2 cellular contexts compared by ENCODE assay signal in the genomic region with DNA sequence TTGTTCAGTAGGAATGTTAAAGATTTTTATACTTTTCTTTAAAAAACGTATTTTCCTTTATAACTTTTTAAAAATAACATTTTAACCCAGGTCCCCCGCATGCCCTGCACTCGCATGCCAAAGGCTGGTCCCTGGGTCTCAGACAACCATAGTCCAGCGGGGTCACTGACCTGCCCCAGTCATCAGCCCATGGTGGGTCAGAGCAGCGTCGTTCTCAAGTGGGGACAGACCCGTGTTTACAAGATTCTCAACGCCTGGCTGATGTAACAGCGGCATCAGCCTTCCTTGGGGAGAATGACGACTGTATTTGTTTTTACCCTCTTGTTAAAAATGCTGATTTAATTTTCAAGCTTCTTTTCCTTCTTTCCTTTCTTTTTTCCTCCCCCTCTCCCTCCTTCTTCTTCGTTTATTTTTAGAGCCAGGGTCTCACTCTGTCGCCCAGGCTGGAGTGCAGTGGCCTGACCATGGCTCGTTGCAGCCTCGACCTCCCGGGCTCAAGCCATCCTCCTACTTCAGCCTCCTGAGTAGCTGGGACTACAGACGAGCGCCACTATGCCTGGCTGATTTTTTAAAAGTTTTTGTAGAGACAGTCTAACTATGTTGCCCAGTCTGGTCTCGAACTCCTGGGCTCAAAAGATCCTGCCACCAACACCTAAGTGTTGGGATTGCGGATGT.
A peak's percentile ranks its signal among the peaks of the same experiment; 100 is the strongest.
TF ChIP-seq lines count a peak whose summit lies in the region.

No MANE protein-coding gene starts in this region.

TF ChIP-seq in HCT116, 20 proteins besides CTCF, POLR2A, EP300 and RAD21 (continued from another document):
- TF ChIP-seq, protein P1, sequence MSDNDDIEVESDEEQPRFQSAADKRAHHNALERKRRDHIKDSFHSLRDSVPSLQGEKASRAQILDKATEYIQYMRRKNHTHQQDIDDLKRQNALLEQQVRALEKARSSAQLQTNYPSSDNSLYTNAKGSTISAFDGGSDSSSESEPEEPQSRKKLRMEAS (IDR thresholded peaks at IDR 0.05): no peak
- TF ChIP-seq FOSL1 (IDR thresholded peaks at IDR 0.05; ENCODE audit: low read depth): no peak
- TF ChIP-seq ELF1 (IDR thresholded peaks at IDR 0.05; ENCODE audit: borderline replicate concordance, low read depth): no peak
- no peak for TF ChIP-seq EZH2phosphoT487 (IDR thresholded peaks at IDR 0.05; ENCODE audit: borderline replicate concordance)
- TF ChIP-seq, protein P2, sequence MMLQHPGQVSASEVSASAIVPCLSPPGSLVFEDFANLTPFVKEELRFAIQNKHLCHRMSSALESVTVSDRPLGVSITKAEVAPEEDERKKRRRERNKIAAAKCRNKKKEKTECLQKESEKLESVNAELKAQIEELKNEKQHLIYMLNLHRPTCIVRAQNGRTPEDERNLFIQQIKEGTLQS (IDR thresholded peaks at IDR 0.05): no peak
- no peak for TF ChIP-seq SIN3A (IDR thresholded peaks at IDR 0.05; ENCODE audit: low read depth)
- TF ChIP-seq SP1 (IDR thresholded peaks at IDR 0.05; ENCODE audit: low read depth): no peak
- TF ChIP-seq CBX3 (IDR thresholded peaks at IDR 0.05; ENCODE audit: low read depth): no peak
- no peak for TF ChIP-seq ZFX (IDR thresholded peaks at IDR 0.05)
- TF ChIP-seq YY1 (IDR thresholded peaks at IDR 0.05; ENCODE audit: extremely low read depth, insufficient replicate concordance, low read depth, low read length): no peak
- TF ChIP-seq ZNF274 (IDR thresholded peaks at IDR 0.05; ENCODE audit: low read depth, low read length): no peak
- TF ChIP-seq, protein P3, sequence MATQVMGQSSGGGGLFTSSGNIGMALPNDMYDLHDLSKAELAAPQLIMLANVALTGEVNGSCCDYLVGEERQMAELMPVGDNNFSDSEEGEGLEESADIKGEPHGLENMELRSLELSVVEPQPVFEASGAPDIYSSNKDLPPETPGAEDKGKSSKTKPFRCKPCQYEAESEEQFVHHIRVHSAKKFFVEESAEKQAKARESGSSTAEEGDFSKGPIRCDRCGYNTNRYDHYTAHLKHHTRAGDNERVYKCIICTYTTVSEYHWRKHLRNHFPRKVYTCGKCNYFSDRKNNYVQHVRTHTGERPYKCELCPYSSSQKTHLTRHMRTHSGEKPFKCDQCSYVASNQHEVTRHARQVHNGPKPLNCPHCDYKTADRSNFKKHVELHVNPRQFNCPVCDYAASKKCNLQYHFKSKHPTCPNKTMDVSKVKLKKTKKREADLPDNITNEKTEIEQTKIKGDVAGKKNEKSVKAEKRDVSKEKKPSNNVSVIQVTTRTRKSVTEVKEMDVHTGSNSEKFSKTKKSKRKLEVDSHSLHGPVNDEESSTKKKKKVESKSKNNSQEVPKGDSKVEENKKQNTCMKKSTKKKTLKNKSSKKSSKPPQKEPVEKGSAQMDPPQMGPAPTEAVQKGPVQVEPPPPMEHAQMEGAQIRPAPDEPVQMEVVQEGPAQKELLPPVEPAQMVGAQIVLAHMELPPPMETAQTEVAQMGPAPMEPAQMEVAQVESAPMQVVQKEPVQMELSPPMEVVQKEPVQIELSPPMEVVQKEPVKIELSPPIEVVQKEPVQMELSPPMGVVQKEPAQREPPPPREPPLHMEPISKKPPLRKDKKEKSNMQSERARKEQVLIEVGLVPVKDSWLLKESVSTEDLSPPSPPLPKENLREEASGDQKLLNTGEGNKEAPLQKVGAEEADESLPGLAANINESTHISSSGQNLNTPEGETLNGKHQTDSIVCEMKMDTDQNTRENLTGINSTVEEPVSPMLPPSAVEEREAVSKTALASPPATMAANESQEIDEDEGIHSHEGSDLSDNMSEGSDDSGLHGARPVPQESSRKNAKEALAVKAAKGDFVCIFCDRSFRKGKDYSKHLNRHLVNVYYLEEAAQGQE (IDR thresholded peaks at IDR 0.05; ENCODE audit: low read depth): no peak

TF ChIP-seq in WTC11, 78 proteins besides CTCF, POLR2A, EP300 and RAD21 (continued from another document):
- TF ChIP-seq, protein P4, sequence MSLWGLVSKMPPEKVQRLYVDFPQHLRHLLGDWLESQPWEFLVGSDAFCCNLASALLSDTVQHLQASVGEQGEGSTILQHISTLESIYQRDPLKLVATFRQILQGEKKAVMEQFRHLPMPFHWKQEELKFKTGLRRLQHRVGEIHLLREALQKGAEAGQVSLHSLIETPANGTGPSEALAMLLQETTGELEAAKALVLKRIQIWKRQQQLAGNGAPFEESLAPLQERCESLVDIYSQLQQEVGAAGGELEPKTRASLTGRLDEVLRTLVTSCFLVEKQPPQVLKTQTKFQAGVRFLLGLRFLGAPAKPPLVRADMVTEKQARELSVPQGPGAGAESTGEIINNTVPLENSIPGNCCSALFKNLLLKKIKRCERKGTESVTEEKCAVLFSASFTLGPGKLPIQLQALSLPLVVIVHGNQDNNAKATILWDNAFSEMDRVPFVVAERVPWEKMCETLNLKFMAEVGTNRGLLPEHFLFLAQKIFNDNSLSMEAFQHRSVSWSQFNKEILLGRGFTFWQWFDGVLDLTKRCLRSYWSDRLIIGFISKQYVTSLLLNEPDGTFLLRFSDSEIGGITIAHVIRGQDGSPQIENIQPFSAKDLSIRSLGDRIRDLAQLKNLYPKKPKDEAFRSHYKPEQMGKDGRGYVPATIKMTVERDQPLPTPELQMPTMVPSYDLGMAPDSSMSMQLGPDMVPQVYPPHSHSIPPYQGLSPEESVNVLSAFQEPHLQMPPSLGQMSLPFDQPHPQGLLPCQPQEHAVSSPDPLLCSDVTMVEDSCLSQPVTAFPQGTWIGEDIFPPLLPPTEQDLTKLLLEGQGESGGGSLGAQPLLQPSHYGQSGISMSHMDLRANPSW (CRISPR knock-in tag; conservative IDR thresholded peaks at IDR 0.05; ENCODE audit: low read depth): no peak
- no peak for TF ChIP-seq HMGA2 (CRISPR knock-in tag; IDR thresholded peaks at IDR 0.05)
- peak; percentile 86 for TF ChIP-seq GABPB1 (CRISPR knock-in tag; IDR thresholded peaks at IDR 0.05)
TF ChIP-seq in WTC11: peak in this region for 2.
